ENCODE assay signal across 24 cellular contexts in genomic region chr3:45000823-45001222, GRCh38. TPM values are rescaled to one million over a fixed set of nuclear protein-coding genes. Genes with fewer than 3 reads are reported as not detected.
"Had no signal": no experiment of that assay in that cellular context is flagged by ENCODE, and none has a peak within 500 bp of the region (broad histone marks: within the 10 kb centered on the region; RNA-seq: fewer than 3 reads in every experiment).

No MANE protein-coding gene starts in this region.

- H3K9me3 ChIP-seq: ovary had no signal

- ATAC-seq: gastroesophageal sphincter; left cardiac atrium; left ventricle myocardium superior; sciatic nerve; stimulated activated memory B cell treated with anti-CD40 and anti-IgM and Interleukin-4, amounts not matched to agents 10 μg/mL and 1 μg/mL and 100 μg/mL, for 72 hours had no signal

- H3K27ac ChIP-seq: brain microvascular endothelial cell, coronary artery, dorsolateral prefrontal cortex, gastroesophageal sphincter, hepatocyte, ovary had no signal

- H3K4me3 ChIP-seq: coronary artery, dorsolateral prefrontal cortex, gastroesophageal sphincter, hepatocyte, ovary, skin epidermis had no signal

- H3K36me3 ChIP-seq: ovary had no signal

- H3K27ac Mint-ChIP-seq: activated naive CD4-positive, alpha-beta T cell treated with anti-CD3 and anti-CD28 coated beads for 36 hours; activated naive CD8-positive, alpha-beta T cell treated with anti-CD3 and anti-CD28 coated beads, Interleukin-2, amount 10 ng/mL, durations not matched to agents 7 days and 5 days; progenitor cell of endocrine pancreas; stimulated activated memory B cell treated with anti-CD40 and anti-IgM and Interleukin-4, amounts not matched to agents 10 μg/mL and 1 μg/mL and 100 μg/mL, for 72 hours had no signal

- DNase-seq: activated CD4-positive, alpha-beta memory T cell treated with anti-CD3 and anti-CD28 coated beads for 36 hours; activated CD4-positive, alpha-beta T cell treated with anti-CD3 and anti-CD28 coated beads for 4 hours; activated effector memory CD4-positive, alpha-beta T cell treated with Interleukin-2 at 50 U/mL for 16 hours; activated naive CD4-positive, alpha-beta T cell treated with anti-CD3 and anti-CD28 coated beads for 36 hours; activated naive CD8-positive, alpha-beta T cell treated with anti-CD3 and anti-CD28 coated beads, Interleukin-2, amount 10 ng/mL, durations not matched to agents 7 days and 5 days; activated T-cell treated with anti-CD3 and anti-CD28 coated beads for 4 hours; amniotic stem cell; brain microvascular endothelial cell; dorsolateral prefrontal cortex; effector memory CD4-positive, alpha-beta T cell; erythroblast; islet precursor cell; left cardiac atrium; left ventricle myocardium superior; ovary; stimulated activated CD4-positive, alpha-beta T cell treated with anti-CD3 and anti-CD28 coated beads, Interleukin-4, amount 100 ng/mL, for 24 hours; trophoblast cell had no signal

- H3K27me3 ChIP-seq: brain microvascular endothelial cell, dorsolateral prefrontal cortex, gastroesophageal sphincter, hepatocyte, ovary had no signal

- H3K4me3 Mint-ChIP-seq: activated CD4-positive, alpha-beta memory T cell treated with anti-CD3 and anti-CD28 coated beads for 36 hours; activated naive CD4-positive, alpha-beta T cell treated with anti-CD3 and anti-CD28 coated beads for 36 hours; activated naive CD8-positive, alpha-beta T cell treated with anti-CD3 and anti-CD28 coated beads, Interleukin-2, amount 10 ng/mL, durations not matched to agents 7 days and 5 days; stimulated activated memory B cell treated with anti-CD40 and anti-IgM and Interleukin-4, amounts not matched to agents 10 μg/mL and 1 μg/mL and 100 μg/mL, for 72 hours had no signal

- H3K27me3 Mint-ChIP-seq: activated CD4-positive, alpha-beta memory T cell treated with anti-CD3 and anti-CD28 coated beads for 36 hours; activated naive CD8-positive, alpha-beta T cell treated with anti-CD3 and anti-CD28 coated beads, Interleukin-2, amount 10 ng/mL, durations not matched to agents 7 days and 5 days; progenitor cell of endocrine pancreas; stimulated activated memory B cell treated with anti-CD40 and anti-IgM and Interleukin-4, amounts not matched to agents 10 μg/mL and 1 μg/mL and 100 μg/mL, for 72 hours had no signal

- H3K4me1 Mint-ChIP-seq: stimulated activated memory B cell treated with anti-CD40 and anti-IgM and Interleukin-4, amounts not matched to agents 10 μg/mL and 1 μg/mL and 100 μg/mL, for 72 hours had no signal

RNA-seq across cellular contexts. Expression of gene CLEC3B, which starts 25.3 kb away (rescaled TPM):
- total RNA-seq: activated CD4-positive, alpha-beta memory T cell treated with anti-CD3 and anti-CD28 coated beads for 36 hours; activated naive CD4-positive, alpha-beta T cell treated with anti-CD3 and anti-CD28 coated beads for 36 hours; progenitor cell of endocrine pancreas had no signal
